ENCODE assay signal across 11 cellular contexts in the genomic region with DNA sequence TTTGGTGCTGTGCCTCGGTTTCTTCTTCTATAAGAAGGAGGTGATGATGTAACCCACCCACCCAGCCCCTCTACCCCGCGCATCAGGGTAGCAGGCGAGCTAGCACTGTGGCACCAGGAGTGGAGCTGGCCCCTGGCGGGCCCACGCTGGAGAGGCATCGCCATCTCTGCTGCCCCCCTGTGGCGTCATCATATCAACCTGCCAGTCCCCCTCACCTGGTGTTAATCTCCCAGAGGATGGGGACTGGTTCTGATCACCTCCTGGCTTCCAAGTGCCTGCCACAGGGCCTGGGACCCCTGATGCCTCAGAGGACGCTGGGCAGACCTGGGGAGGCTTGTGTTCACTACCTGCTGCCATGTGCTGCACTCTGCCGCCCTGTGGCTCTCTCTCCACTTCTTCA. TPM values are rescaled to one million over a fixed set of nuclear protein-coding genes. Genes with fewer than 3 reads are reported as not detected.
DNase-seq lines count a peak whose midpoint lies in the region; ATAC-seq, FAIRE-seq and TF ChIP-seq lines count a peak whose summit lies in the region.
"Had no signal": no experiment of that assay in that cellular context is flagged by ENCODE, and none has a peak within 500 bp of the region (broad histone marks: within the 10 kb centered on the region; RNA-seq: fewer than 3 reads in every experiment).

No MANE protein-coding gene starts in this region.

- DNase-seq in NCI-H1417 (lab: John Stamatoyannopoulos, UW) (peak; percentile 14 to 22 (median 19)), NCI-H1417 treated with DMSO at 0.1 percent for 48 hours (lab: John Stamatoyannopoulos, UW) (no peak), GM13977 (ENCODE audit: low spot score) (no peak), mesenteric fat pad (ENCODE audit: low spot score) (peak; percentile 81), GM12892 (ENCODE audit: insufficient read length) (no peak)
- DNase-seq in activated naive CD8-positive, alpha-beta T cell treated with anti-CD3 and anti-CD28 coated beads, Interleukin-2, amount 50 U/mL, for 24 hours = peak; percentile 29
- DNase-seq: AML-193 had no signal

- peaks cover 5% of the 10 kb centered on the region for H3K9me3 Mint-ChIP-seq in activated naive CD8-positive, alpha-beta T cell treated with anti-CD3 and anti-CD28 coated beads, Interleukin-2, amount 50 U/mL, for 24 hours

- peaks cover 11% of the 10 kb centered on the region for H3K4me1 Mint-ChIP-seq in activated naive CD8-positive, alpha-beta T cell treated with anti-CD3 and anti-CD28 coated beads, Interleukin-2, amount 50 U/mL, for 24 hours

- peak; percentile 40 for TF ChIP-seq CTCF in GM13977 (IDR thresholded peaks at IDR 0.05; ENCODE audit: extremely low read depth, insufficient read depth, missing control alignments)

- ATAC-seq in activated naive CD8-positive, alpha-beta T cell treated with anti-CD3 and anti-CD28 coated beads, Interleukin-2, amount 50 U/mL, for 24 hours = peak; percentile 11
- no peak for ATAC-seq in HG03439 (IDR thresholded peaks at IDR 0.05; ENCODE audit: unreplicated experiment)
- ATAC-seq in HG02588 (IDR thresholded peaks at IDR 0.05; ENCODE audit: unreplicated experiment) = no peak

- in situ Hi-C loops in GM13977 (cut with MboI; ENCODE audit: low pct_unique_long_range_greater_than_20kb, low sequenced_read_pairs, unreplicated experiment) = no loop called here

- no peak for FAIRE-seq in GM12892 (lab: Jason Lieb, UNC)
- FAIRE-seq: colon, TTC549 had no signal

- H3K36me3 Mint-ChIP-seq in activated naive CD8-positive, alpha-beta T cell treated with anti-CD3 and anti-CD28 coated beads, Interleukin-2, amount 50 U/mL, for 24 hours (ENCODE audit: low read depth) = no peaks in the 10 kb centered on the region

- H3K27ac Mint-ChIP-seq in activated naive CD8-positive, alpha-beta T cell treated with anti-CD3 and anti-CD28 coated beads, Interleukin-2, amount 50 U/mL, for 24 hours = no peak overlapping the region

- no peak overlapping the region for H3K4me3 Mint-ChIP-seq in activated naive CD8-positive, alpha-beta T cell treated with anti-CD3 and anti-CD28 coated beads, Interleukin-2, amount 50 U/mL, for 24 hours

- H3K27me3 Mint-ChIP-seq in activated naive CD8-positive, alpha-beta T cell treated with anti-CD3 and anti-CD28 coated beads, Interleukin-2, amount 50 U/mL, for 24 hours = peaks cover 28% of the 10 kb centered on the region

- no peak for TF ChIP-seq POLR2A in GM12892 (IDR thresholded peaks at IDR 0.05; ENCODE audit: low read depth, low read length)

RNA-seq across cellular contexts. Expression of a gene that starts 6.3 kb away (rescaled TPM):
- total RNA-seq in mesenteric fat pad = 1.9 TPM
- not detected for polyA plus RNA-seq in GM12892 (2012; ENCODE audit: missing spikeins)

Comparison
In these comparisons a context has a peak if more than half of its experiments do, and no peak if none do; other contexts are left out.
1. DNase-seq: peak in NCI-H1417 (3 of 3), activated naive CD8-positive, alpha-beta T cell treated with anti-CD3 and anti-CD28 coated beads, Interleukin-2, amount 50 U/mL, for 24 hours (single experiment) and mesenteric fat pad (single experiment); none in NCI-H1417 treated with DMSO at 0.1 percent for 48 hours (single experiment), GM13977 (single experiment) and GM12892 (single experiment).